8 cellular contexts compared by ENCODE assay signal in the genomic region with DNA sequence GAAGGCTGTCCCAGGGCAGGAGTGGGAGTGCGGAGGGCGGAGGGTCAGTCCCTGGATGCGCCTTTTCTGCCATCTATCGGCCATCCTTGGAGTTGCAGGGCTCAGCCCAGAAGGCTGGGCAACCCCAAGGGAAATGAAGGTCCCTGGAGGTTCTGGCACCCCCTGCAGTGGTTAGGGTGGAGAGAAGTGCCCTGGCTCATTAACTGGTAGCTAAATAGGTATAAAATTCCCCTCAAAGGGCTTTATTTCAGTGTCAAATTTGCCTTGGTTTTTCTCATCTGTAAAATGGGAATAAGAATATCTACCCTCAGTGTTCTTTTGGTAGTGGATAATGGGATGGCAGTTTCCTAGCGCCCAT. TPM values are rescaled to one million over a fixed set of nuclear protein-coding genes. Genes with fewer than 3 reads are reported as not detected.
DNase-seq lines count a peak whose midpoint lies in the region; ATAC-seq and TF ChIP-seq lines count a peak whose summit lies in the region.

No MANE protein-coding gene starts in this region.

- peak; percentile 85 to 92 (median 90) for ATAC-seq in right lobe of liver

- no peak overlapping the region for H3K4me3 ChIP-seq in choroid plexus epithelial cell (ENCODE audit: low read depth, low read length)
- no peak overlapping the region for H3K4me3 ChIP-seq in right lobe of liver

- H3K4me3 Mint-ChIP-seq in HFFc6, result no peak overlapping the region

- H3K4me1 Mint-ChIP-seq in HFFc6 (ENCODE audit: low read depth), result peaks cover 9% of the 10 kb centered on the region

- WGBS in right lobe of liver (ENCODE audit: insufficient coverage, low coverage, low lambda C conversion rate, missing lambda C conversion rate), result 67% methylated on average over 1 of the region's 5 CpGs

- no peak for TF ChIP-seq POLR2A in right lobe of liver (IDR thresholded peaks at IDR 0.05)

- no peak overlapping the region for H3K27ac Mint-ChIP-seq in HFFc6

- no peaks in the 10 kb centered on the region for H3K9me3 Mint-ChIP-seq in HFFc6

- TF ChIP-seq CTCF in HFFc6 (IDR thresholded peaks at IDR 0.05) (peak; percentile 92), choroid plexus epithelial cell (conservative IDR thresholded peaks at IDR 0.05; ENCODE audit: low read depth, low read length) (peak; percentile 98), right lobe of liver (IDR thresholded peaks at IDR 0.05) (peak; percentile 87 to 94 (median 91))

- peaks cover 26% of the 10 kb centered on the region for H3K27me3 Mint-ChIP-seq in HFFc6 (ENCODE audit: insufficient read depth)

- intact Hi-C loops in right lobe of liver (cut with DNase I), result no loop called here

- no peaks in the 10 kb centered on the region for H3K36me3 Mint-ChIP-seq in HFFc6 (ENCODE audit: low read depth)

- no peak overlapping the region for H3K27ac ChIP-seq in right lobe of liver

- no peaks in the 10 kb centered on the region for H3K9me3 ChIP-seq in right lobe of liver

- H3K27me3 ChIP-seq in right lobe of liver, result no peaks in the 10 kb centered on the region

- no peaks in the 10 kb centered on the region for H3K36me3 ChIP-seq in right lobe of liver

- DNase-seq in GM03348 (ENCODE audit: low spot score), result peak; percentile 90
- DNase-seq in HFFc6, result peak; percentile 41
- peak; percentile 57 for DNase-seq in NCI-H345 (lab: John Stamatoyannopoulos, UW)
- peak; percentile 63 to 78 for DNase-seq in activated CD4-positive, alpha-beta T cell treated with anti-CD3 and anti-CD28 coated beads for 4 hours
- peak; percentile 63 for DNase-seq in choroid plexus epithelial cell (ENCODE audit: low read depth)
- peak; percentile 74 to 83 (median 75) for DNase-seq in right lobe of liver
- peak; percentile 57 for DNase-seq in stimulated activated CD8-positive, alpha-beta memory T cell treated with anti-CD3 and anti-CD28 coated beads, Interleukin-12 subunit alpha, Interleukin-12 subunit beta, amount 100 ng/mL, for 4 hours (ENCODE audit: low read depth)
- DNase-seq in mesenteric fat pad (ENCODE audit: low spot score), result no peak

- no peaks in the 10 kb centered on the region for H3K4me1 ChIP-seq in right lobe of liver

RNA-seq across cellular contexts. Expression of a gene that starts 22.4 kb away (rescaled TPM):
- total RNA-seq in HFFc6 (2021; fragmentation: NEBNext Ultra II Directional; extraction: Animal tissue kit (Norgen Biotek cat#: 25700)), result 10 to 100 TPM; 16.4 to 25.9 (median 23.9) TPM
- total RNA-seq in right lobe of liver, result 1 to 10 TPM; 7.1 to 8.9 (median 7.3) TPM
- total RNA-seq in mesenteric fat pad, result 8.6 TPM

RNA-seq across cellular contexts. Expression of a gene that starts 30.4 kb away (rescaled TPM):
- total RNA-seq in HFFc6 (2021; fragmentation: NEBNext Ultra II Directional; extraction: Animal tissue kit (Norgen Biotek cat#: 25700)), result 100 to 1,000 TPM; 128 to 173 (median 153) TPM
- 10 to 100 TPM; 48.0 to 91.1 (median 68.7) TPM for total RNA-seq in right lobe of liver
- total RNA-seq in mesenteric fat pad, result 157 TPM

RNA-seq across cellular contexts. Expression of a gene that starts 53.9 kb away (rescaled TPM):
- total RNA-seq in HFFc6 (2021; fragmentation: NEBNext Ultra II Directional; extraction: Animal tissue kit (Norgen Biotek cat#: 25700)), result under 1 TPM in 1 of 6 experiments, not detected in 5; 0.07 TPM
- total RNA-seq in right lobe of liver (under 1 TPM in 2 of 6 experiments, not detected in 4; 0.04 to 0.09 TPM), mesenteric fat pad (0.87 TPM)
